Comparison of ENCODE assay signal across 25 cellular contexts in genomic region chr6:117397536-117398227, GRCh38. TPM values are rescaled to one million over a fixed set of nuclear protein-coding genes. Genes with fewer than 3 reads are reported as not detected.
DNase-seq lines count a peak whose midpoint lies in the region; ATAC-seq and TF ChIP-seq lines count a peak whose summit lies in the region.
"Had no signal": no experiment of that assay in that cellular context is flagged by ENCODE, and none has a peak within 500 bp of the region (broad histone marks: within the 10 kb centered on the region; RNA-seq: fewer than 3 reads in every experiment).

No MANE protein-coding gene starts in this region.

- no peaks in the 10 kb centered on the region for H3K9me3 ChIP-seq in breast epithelium
- H3K9me3 ChIP-seq in smooth muscle cell (replicated peaks; ENCODE audit: low read depth), result no peaks in the 10 kb centered on the region
- H3K9me3 ChIP-seq: BLaER1, body of pancreas, neutrophil, SJSA1, uterus had no signal

- TF ChIP-seq CTCF in MCF 10A (IDR thresholded peaks at IDR 0.05; ENCODE audit: unreplicated experiment) (no peak), breast epithelium (IDR thresholded peaks at IDR 0.05) (no peak), WTC11 (IDR thresholded peaks at IDR 0.05) (no peak), fibroblast of pulmonary artery (IDR thresholded peaks at IDR 0.05; ENCODE audit: low read length, missing control alignments) (no peak), smooth muscle cell (IDR thresholded peaks at IDR 0.05; ENCODE audit: borderline replicate concordance, insufficient read depth, poor library complexity, severe bottlenecking) (no peak)

- H3K4me3 Mint-ChIP-seq in MCF 10A (ENCODE audit: unreplicated experiment), result no peak overlapping the region
- H3K4me3 Mint-ChIP-seq in WTC11, result no peak overlapping the region
- H3K4me3 Mint-ChIP-seq in activated T-helper 17 cell treated with anti-CD3 and anti-CD28 coated beads, Interleukin-2, amount 50 U/mL, for 72 hours, result no peak overlapping the region
- H3K4me3 Mint-ChIP-seq: activated T-cell treated with anti-CD3 and anti-CD28 coated beads, Interleukin-2, amount 50 U/mL, for 4 hours; T-helper 2 cell treated with Interferon-gamma antibody and Interleukin-4, amounts not matched to agents 5 μg/mL and 100 μg/mL, for 36 hours had no signal

- H4K20me1 ChIP-seq in smooth muscle cell (ENCODE audit: low read depth), result no peaks in the 10 kb centered on the region
- H4K20me1 ChIP-seq: BLaER1 had no signal

- WGBS in smooth muscle cell (ENCODE audit: low lambda C conversion rate), result 78% methylated on average over 3 of the region's 3 CpGs

- H3K4me3 ChIP-seq in breast epithelium (no peak overlapping the region), fibroblast of pulmonary artery (replicated peaks; ENCODE audit: low read depth, low read length) (no peak overlapping the region), smooth muscle cell (no peak overlapping the region)
- H3K4me3 ChIP-seq: BLaER1, body of pancreas, SJSA1, uterus had no signal

- H3K9me3 Mint-ChIP-seq in MCF 10A (ENCODE audit: unreplicated experiment) (no peaks in the 10 kb centered on the region), WTC11 (no peaks in the 10 kb centered on the region)
- H3K9me3 Mint-ChIP-seq in activated T-helper 17 cell treated with anti-CD3 and anti-CD28 coated beads, Interleukin-2, amount 50 U/mL, for 72 hours, result no peaks in the 10 kb centered on the region
- H3K9me3 Mint-ChIP-seq: activated T-cell treated with anti-CD3 and anti-CD28 coated beads, Interleukin-2, amount 50 U/mL, for 4 hours; T-helper 2 cell treated with Interferon-gamma antibody and Interleukin-4, amounts not matched to agents 5 μg/mL and 100 μg/mL, for 36 hours had no signal

- ATAC-seq in WTC11, result no peak
- no peak for ATAC-seq in activated T-helper 17 cell treated with anti-CD3 and anti-CD28 coated beads, Interleukin-2, amount 50 U/mL, for 72 hours (replicated peaks)
- ATAC-seq: activated T-cell treated with anti-CD3 and anti-CD28 coated beads, Interleukin-2, amount 50 U/mL, for 4 hours; body of pancreas had no signal

- peaks cover 64% of the 10 kb centered on the region for H3K36me3 Mint-ChIP-seq in MCF 10A (ENCODE audit: insufficient read depth, unreplicated experiment)
- no peaks in the 10 kb centered on the region for H3K36me3 Mint-ChIP-seq in WTC11
- no peaks in the 10 kb centered on the region for H3K36me3 Mint-ChIP-seq in activated T-helper 17 cell treated with anti-CD3 and anti-CD28 coated beads, Interleukin-2, amount 50 U/mL, for 72 hours (ENCODE audit: low read depth)

- POLR2A ChIA-PET in MCF 10A (lab: Yijun Ruan, JAX) (interaction anchor here (0.7 to 1.4 kb wide), 7 partner anchors 8 to 201 kb away, joined by 3 to 5 read pairs (median 3); partner anchors contain the start of gene ROS1), WTC11 (lab: Charles Lee) (no interaction called here)

- H2AFZ ChIP-seq in smooth muscle cell (ENCODE audit: low read depth), result peak overlapping the region; percentile 67

- TSS peak; percentile 30 for BruUV-seq in MCF 10A (replicated peaks; lab: Mats Ljungman, UMichigan)

- no peaks in the 10 kb centered on the region for H3K27me3 Mint-ChIP-seq in MCF 10A (ENCODE audit: insufficient read depth, unreplicated experiment)
- H3K27me3 Mint-ChIP-seq in WTC11 (ENCODE audit: low read depth), result no peaks in the 10 kb centered on the region
- H3K27me3 Mint-ChIP-seq in activated T-helper 17 cell treated with anti-CD3 and anti-CD28 coated beads, Interleukin-2, amount 50 U/mL, for 72 hours, result peaks cover 7% of the 10 kb centered on the region

- H3K4me1 ChIP-seq in breast epithelium (no peaks in the 10 kb centered on the region), smooth muscle cell (ENCODE audit: low read depth) (no peaks in the 10 kb centered on the region)
- H3K4me1 ChIP-seq: BLaER1, body of pancreas, SJSA1, uterus had no signal

- H3K27me3 ChIP-seq in breast epithelium (peaks cover 0 to 2% of the 10 kb centered on the region in 2 donors), smooth muscle cell (ENCODE audit: low read depth) (no peaks in the 10 kb centered on the region)
- H3K27me3 ChIP-seq: BLaER1, body of pancreas, neutrophil, SJSA1, uterus had no signal

- H3F3A ChIP-seq in smooth muscle cell (ENCODE audit: low read depth), result no peaks in the 10 kb centered on the region

- H3K9ac ChIP-seq in smooth muscle cell (ENCODE audit: low read depth), result no peak overlapping the region
- H3K9ac ChIP-seq: BLaER1 had no signal

- H3K4me1 Mint-ChIP-seq in MCF 10A (ENCODE audit: insufficient read depth, unreplicated experiment) (peaks cover 7% of the 10 kb centered on the region), WTC11 (no peaks in the 10 kb centered on the region)
- no peaks in the 10 kb centered on the region for H3K4me1 Mint-ChIP-seq in activated T-helper 17 cell treated with anti-CD3 and anti-CD28 coated beads, Interleukin-2, amount 50 U/mL, for 72 hours

- TF ChIP-seq POLR2A in breast epithelium (IDR thresholded peaks at IDR 0.05), result no peak

- CTCF ChIA-PET in MCF 10A (lab: Yijun Ruan, JAX) (interaction anchor here (0.6 to 10.0 kb wide), 5 partner anchors 10 to 1190 kb away, joined by 3 to 98 read pairs (median 5); partner anchors contain the start of gene GOPC), WTC11 (lab: Charles Lee) (no interaction called here)

- no peaks in the 10 kb centered on the region for H3K79me2 ChIP-seq in smooth muscle cell (ENCODE audit: low read depth)

- intact Hi-C loops in MCF 10A (cut with micrococcal nuclease) (no loop called here), breast epithelium (cut with DNase I; ENCODE audit: low total_unique reads) (no loop called here)

- DNase-seq in MCF 10A (ENCODE audit: unreplicated experiment) (no peak), breast epithelium (ENCODE audit: low spot score in 2 of 2) (no peak), WTC11 (ENCODE audit: low spot score) (no peak), fibroblast of pulmonary artery (ENCODE audit: low read depth) (peak; percentile 3), smooth muscle cell (lab: John Stamatoyannopoulos, UW; ENCODE audit: unreplicated experiment) (no peak), NCI-H128 (lab: John Stamatoyannopoulos, UW; ENCODE audit: unreplicated experiment) (no peak), iPS-NIHi7 (ENCODE audit: extremely low spot score) (no peak)
- DNase-seq: 8988T; activated naive CD4-positive, alpha-beta T cell treated with anti-CD3 and anti-CD28 coated beads, Interleukin-2, amount 50 U/mL, for 16 hours; activated T-cell treated with anti-CD3 and anti-CD28 coated beads, Interleukin-2, amount 50 U/mL, for 4 hours; body of pancreas; dermis blood vessel endothelial cell; GDM1; NCI-H1048; NCI-H2081 treated with DMSO at 0.1 percent for 48 hours; NCI-H510A treated with DMSO at 0.1 percent for 48 hours; stimulated activated CD4-positive, alpha-beta T cell treated with anti-CD3 and anti-CD28 coated beads, Interleukin-12 subunit alpha, Interleukin-12 subunit beta, amount 100 ng/mL, for 4 hours; uterus had no signal

- no peak overlapping the region for H3K27ac ChIP-seq in breast epithelium
- no peak overlapping the region for H3K27ac ChIP-seq in smooth muscle cell (ENCODE audit: low read depth)
- H3K27ac ChIP-seq: BLaER1, body of pancreas, HL-60, neutrophil, SJSA1, uterus had no signal

- H3K4me2 ChIP-seq in smooth muscle cell, result no peak overlapping the region
- H3K4me2 ChIP-seq: BLaER1 had no signal

- H3K27ac Mint-ChIP-seq in MCF 10A (ENCODE audit: low read depth, unreplicated experiment), result peak overlapping the region; percentile 71
- no peak overlapping the region for H3K27ac Mint-ChIP-seq in WTC11
- no peak overlapping the region for H3K27ac Mint-ChIP-seq in activated T-helper 17 cell treated with anti-CD3 and anti-CD28 coated beads, Interleukin-2, amount 50 U/mL, for 72 hours
- H3K27ac Mint-ChIP-seq: T-helper 2 cell treated with Interferon-gamma antibody and Interleukin-4, amounts not matched to agents 5 μg/mL and 100 μg/mL, for 36 hours had no signal

- H3K36me3 ChIP-seq in breast epithelium (no peaks in the 10 kb centered on the region), smooth muscle cell (ENCODE audit: low read depth) (no peaks in the 10 kb centered on the region)
- H3K36me3 ChIP-seq: BLaER1, neutrophil, SJSA1, uterus had no signal

TF ChIP-seq in WTC11, 78 proteins besides CTCF, POLR2A, EP300 and RAD21:
- TF ChIP-seq GABPB1 (CRISPR knock-in tag; IDR thresholded peaks at IDR 0.05) (peak; percentile 89), PREB (CRISPR knock-in tag; IDR thresholded peaks at IDR 0.05; ENCODE audit: borderline replicate concordance) (no peak)

RNA-seq across cellular contexts. Expression of gene ROS1, which starts 28.1 kb away (rescaled TPM):
- 63.0 and 69.6 TPM in 2 replicates for total RNA-seq in MCF 10A (2022)
- total RNA-seq in breast epithelium, result under 1 TPM in 1 of 3 donors, not detected in 2; under 0.01 TPM
- 0.02 to 0.05 TPM (median 0.05 TPM) in 3 replicates for total RNA-seq in WTC11 (2021)
- total RNA-seq in smooth muscle cell, result 0.09 and 3.0 TPM in 2 replicates
- polyA plus RNA-seq in smooth muscle cell, result 0.03 and 0.08 TPM in 2 replicates
- not detected for total RNA-seq in activated T-helper 17 cell treated with anti-CD3 and anti-CD28 coated beads, Interleukin-2, amount 50 U/mL, for 72 hours
- total RNA-seq: body of pancreas, endothelial cell of umbilical vein, SJSA1 had no signal
- polyA plus RNA-seq: endothelial cell of umbilical vein had no signal

Comparison
In these comparisons a context has a peak if more than half of its experiments do, and no peak if none do; other contexts are left out.
1. RNA of gene ROS1, which starts 28.1 kb away (total RNA-seq): 63.0 to 69.6 TPM in MCF 10A; 0.09 to 3.0 TPM in smooth muscle cell, 0.02 to 0.05 TPM in WTC11, under 0.01 TPM in breast epithelium and not detected in activated T-helper 17 cell treated with anti-CD3 and anti-CD28 coated beads, Interleukin-2, amount 50 U/mL, for 72 hours; every median in the first group is over 10 times any median in the second.